25 cellular contexts compared by ENCODE assay signal in genomic region chr16:62033065-62033464, GRCh38. TPM values are rescaled to one million over a fixed set of nuclear protein-coding genes. Genes with fewer than 3 reads are reported as not detected.
A peak's percentile ranks its signal among the peaks of the same experiment; 100 is the strongest.
DNase-seq lines count a peak whose midpoint lies in the region; ATAC-seq and TF ChIP-seq lines count a peak whose summit lies in the region.
"Had no signal": no experiment of that assay in that cellular context is flagged by ENCODE, and none has a peak within 500 bp of the region (broad histone marks: within the 10 kb centered on the region; RNA-seq: fewer than 3 reads in every experiment).

No MANE protein-coding gene starts in this region.

- no peaks in the 10 kb centered on the region for H3K79me2 ChIP-seq in neural progenitor cell (ENCODE audit: low read depth)

- H3K4me1 Mint-ChIP-seq in neural progenitor cell: peaks cover 24% of the 10 kb centered on the region

- H3K36me3 ChIP-seq in neural progenitor cell: no peaks in the 10 kb centered on the region
- H3K36me3 ChIP-seq: MG63, SJCRH30 had no signal

- H3K27ac ChIP-seq in dorsolateral prefrontal cortex (peak overlapping the region in 51 of 59 donors; percentile 15 to 95 (median 83)), neural progenitor cell (no peak overlapping the region), temporal lobe (ENCODE audit: low read depth, low read length) (peak overlapping the region; percentile 44)
- H3K27ac ChIP-seq: 22Rv1, HL-60, SJCRH30 had no signal

- H3K9me3 Mint-ChIP-seq in neural progenitor cell: no peaks in the 10 kb centered on the region
- H3K9me3 Mint-ChIP-seq: CD8-positive, alpha-beta T cell had no signal

- no peaks in the 10 kb centered on the region for H3K36me3 Mint-ChIP-seq in neural progenitor cell
- H3K36me3 Mint-ChIP-seq: CD8-positive, alpha-beta T cell had no signal

- H3K27me3 ChIP-seq in dorsolateral prefrontal cortex: peaks cover 0 to 27% (median 0%) of the 10 kb centered on the region in 45 donors
- peaks cover 31% of the 10 kb centered on the region for H3K27me3 ChIP-seq in neural progenitor cell
- H3K27me3 ChIP-seq: SJCRH30 had no signal

- H3K4me3 Mint-ChIP-seq in neural progenitor cell: no peak overlapping the region
- H3K4me3 Mint-ChIP-seq: CD8-positive, alpha-beta T cell had no signal

- no peak overlapping the region for H3K27ac Mint-ChIP-seq in neural progenitor cell
- H3K27ac Mint-ChIP-seq: CD8-positive, alpha-beta T cell had no signal

- peaks cover 41% of the 10 kb centered on the region for H3F3A ChIP-seq in neural progenitor cell (ENCODE audit: low read depth)

- no peaks in the 10 kb centered on the region for H4K20me1 ChIP-seq in neural progenitor cell (ENCODE audit: low read depth)

- DNase-seq in DMS79 treated with DMSO at 0.1 percent for 48 hours (lab: John Stamatoyannopoulos, UW): peak; percentile 6
- no peak for DNase-seq in DMS79 (lab: John Stamatoyannopoulos, UW)
- no peak for DNase-seq in dorsolateral prefrontal cortex
- peak; percentile 27 for DNase-seq in neural progenitor cell (ENCODE audit: low spot score)
- DNase-seq: AML-193; CD8-positive, alpha-beta T cell; MG63; NCI-H1417 treated with DMSO at 0.1 percent for 48 hours; NCI-H187; NCI-H2107; NCI-H226; NCI-H510A treated with DMSO at 0.1 percent for 48 hours; OCI-M1; SJCRH30 had no signal

- intact Hi-C loops in dorsolateral prefrontal cortex (cut with DNase I): loop anchor here (5.0 to 10.0 kb wide), 4 partner anchors 86 to 171 kb away; no protein-coding TSS in a partner anchor

- peaks cover 25% of the 10 kb centered on the region for H3K4me1 ChIP-seq in neural progenitor cell
- H3K4me1 ChIP-seq: SJCRH30 had no signal

- no peaks in the 10 kb centered on the region for H3K9me3 ChIP-seq in neural progenitor cell (ENCODE audit: low read depth)
- H3K9me3 ChIP-seq: MG63, SJCRH30 had no signal

- peaks cover 22% of the 10 kb centered on the region for H3K27me3 Mint-ChIP-seq in neural progenitor cell (ENCODE audit: insufficient read depth, low read depth)

- H3K4me3 ChIP-seq in dorsolateral prefrontal cortex (peak overlapping the region in 58 of 59 donors; percentile 7 to 90 (median 74)), neural progenitor cell (no peak overlapping the region)
- H3K4me3 ChIP-seq: K562, MG63, SJCRH30 had no signal

- no peak for TF ChIP-seq CTCF in dorsolateral prefrontal cortex (IDR thresholded peaks at IDR 0.05 in 54 of 56, conservative IDR thresholded peaks at IDR 0.05 in 2 of 56; ENCODE audit: low read depth in 1 of 56, partially characterized antibody in 56 of 56)
- no peak for TF ChIP-seq CTCF in neural progenitor cell (IDR thresholded peaks at IDR 0.05)

- ATAC-seq in GM19467 (IDR thresholded peaks at IDR 0.05; ENCODE audit: unreplicated experiment) (no peak), HG03469 (IDR thresholded peaks at IDR 0.05; ENCODE audit: unreplicated experiment) (no peak), GM18868 (IDR thresholded peaks at IDR 0.05; ENCODE audit: unreplicated experiment) (no peak)
- ATAC-seq: CD8-positive, alpha-beta T cell; HCT116; HepG2; K562 had no signal

- H3K4me2 ChIP-seq in neural progenitor cell: peak overlapping the region; percentile 98

- no peak overlapping the region for H2AFZ ChIP-seq in neural progenitor cell (replicated peaks)

- H3K9ac ChIP-seq in neural progenitor cell: no peak overlapping the region

RNA-seq across cellular contexts. Expression of gene CDH8, which starts 3.2 kb away (rescaled TPM):
- total RNA-seq in dorsolateral prefrontal cortex (100 to 1,000 TPM in 1 of 120 experiments, 10 to 100 TPM in 119; 21.9 to 108 (median 64.7) TPM), neural progenitor cell (ENCODE audit: low replicate concordance) (23.7 and 31.4 TPM in 2 replicates), temporal lobe (41.6 TPM)
- total RNA-seq: CD8-positive, alpha-beta T cell; Daoy; HepG2; HT-29; SJCRH30 had no signal

Comparison
In these comparisons a context has a peak if more than half of its experiments do, and no peak if none do; other contexts are left out.
1. DNase-seq: peak in DMS79 treated with DMSO at 0.1 percent for 48 hours (single experiment) and neural progenitor cell (single experiment); none in DMS79 (single experiment) and dorsolateral prefrontal cortex (0 of 10).